Comparison of ENCODE assay signal across 1 cellular context in the genomic region with DNA sequence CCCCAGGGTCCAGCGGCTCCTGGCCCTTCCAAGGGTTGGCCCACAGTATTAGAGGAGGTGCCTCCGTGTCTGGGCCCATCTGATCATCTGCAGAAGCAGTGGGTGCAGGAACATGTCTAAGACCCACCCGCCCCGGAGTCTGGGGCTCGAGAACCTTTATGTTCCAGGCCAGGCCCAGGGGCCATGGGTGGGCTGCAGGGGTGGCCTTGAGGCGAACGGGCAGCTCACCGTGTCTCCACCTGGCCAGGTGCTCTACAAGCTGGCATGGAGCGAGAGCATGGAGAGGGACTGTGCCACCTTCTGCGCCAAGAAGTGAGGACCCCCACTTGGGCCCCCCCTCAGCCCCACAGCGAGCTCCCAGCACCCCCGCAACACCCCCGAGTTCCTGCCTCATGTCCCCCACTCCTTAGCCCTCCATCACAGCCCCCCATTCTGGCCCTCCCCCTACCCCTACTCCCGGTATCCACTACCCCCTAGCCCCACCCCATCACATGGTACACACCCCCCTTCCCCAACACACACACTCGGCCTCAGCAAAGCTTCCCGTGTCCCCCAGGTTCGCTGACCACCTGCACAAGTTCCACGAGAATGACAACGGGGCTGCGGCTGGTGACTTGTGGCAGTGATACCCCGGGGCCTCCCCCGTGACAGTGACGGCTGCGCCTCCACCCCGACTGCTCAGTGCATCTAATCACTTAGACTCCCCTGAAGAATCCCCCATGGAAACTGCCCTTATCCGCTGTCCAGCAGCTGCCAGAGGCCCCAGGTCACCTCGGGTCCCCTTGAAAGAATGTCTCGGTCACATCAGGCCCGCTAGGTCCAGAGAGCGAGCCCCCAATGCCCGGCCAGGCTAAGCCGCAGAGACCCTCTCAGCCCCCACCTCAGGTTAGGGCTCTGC.
TF ChIP-seq lines count a peak whose summit lies in the region.

No MANE protein-coding gene starts in this region.

TF ChIP-seq in H1, 55 proteins besides CTCF, POLR2A, EP300 and RAD21:
- TF ChIP-seq RXRA (IDR thresholded peaks at IDR 0.05; ENCODE audit: insufficient read depth, low read depth, low read length): no peak
- no peak for TF ChIP-seq EZH2 (IDR thresholded peaks at IDR 0.05; ENCODE audit: low read depth, low read length, severe bottlenecking)
- TF ChIP-seq JUN (IDR thresholded peaks at IDR 0.05; ENCODE audit: low read depth, low read length): no peak
- no peak for TF ChIP-seq YY1 (IDR thresholded peaks at IDR 0.05; ENCODE audit: low read depth, low read length)
- no peak for TF ChIP-seq SP1 (IDR thresholded peaks at IDR 0.05; ENCODE audit: low read depth, low read length)
- no peak for TF ChIP-seq CTBP2 (IDR thresholded peaks at IDR 0.05; ENCODE audit: borderline replicate concordance, insufficient read depth, insufficient read length, low read length)
- TF ChIP-seq RBBP5 (IDR thresholded peaks at IDR 0.05; ENCODE audit: borderline replicate concordance, low read depth, low read length): no peak
- no peak for TF ChIP-seq ATF2 (IDR thresholded peaks at IDR 0.05; ENCODE audit: low read length)
- TF ChIP-seq CHD1 (IDR thresholded peaks at IDR 0.05; ENCODE audit: low read depth, low read length): no peak
TF ChIP-seq in H1: peak in this region for 0.
